ENCODE assay signal across 22 cellular contexts in the genomic region with DNA sequence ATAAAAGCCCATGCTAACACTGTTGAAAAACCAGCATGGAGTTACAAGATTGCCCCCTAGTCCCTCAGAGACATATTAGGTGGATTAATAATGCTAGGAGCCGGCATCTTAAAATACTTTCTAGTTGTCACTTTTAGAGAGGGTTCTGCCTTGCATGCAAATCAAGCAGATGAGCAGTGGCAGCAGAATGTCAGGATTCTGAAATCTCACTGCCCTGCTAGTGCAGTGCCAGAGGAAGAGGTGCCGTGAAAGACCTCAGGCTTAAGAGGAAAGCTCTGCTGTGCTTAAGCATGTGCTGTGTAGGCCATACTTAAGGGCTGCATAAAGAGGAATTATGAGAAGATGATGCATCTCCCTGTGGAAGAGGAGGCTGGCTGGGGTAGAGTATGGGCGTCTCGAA.
DNase-seq lines count a peak whose midpoint lies in the region; ATAC-seq, FAIRE-seq and TF ChIP-seq lines count a peak whose summit lies in the region.
"Had no signal": no experiment of that assay in that cellular context is flagged by ENCODE, and none has a peak within 500 bp of the region (broad histone marks: within the 10 kb centered on the region; RNA-seq: fewer than 3 reads in every experiment).

No MANE protein-coding gene starts in this region.

- no peaks in the 10 kb centered on the region for H3K79me1 ChIP-seq in H1 (ENCODE audit: low read depth, low read length)

- H3K36me3 ChIP-seq in Karpas-422 (ENCODE audit: insufficient read depth, low read length) (no peaks in the 10 kb centered on the region), H1 (ENCODE audit: control insufficient read depth in 2 of 4, insufficient read depth in 4 of 4, low read length in 3 of 4) (no peaks in the 10 kb centered on the region), smooth muscle cell (ENCODE audit: low read depth) (no peaks in the 10 kb centered on the region)
- H3K36me3 ChIP-seq: left lung, stomach, tibial artery had no signal

- no peaks in the 10 kb centered on the region for H3K79me2 ChIP-seq in Karpas-422 (ENCODE audit: low read length)
- no peaks in the 10 kb centered on the region for H3K79me2 ChIP-seq in H1 (ENCODE audit: control insufficient read depth in 1 of 2, insufficient read depth in 2 of 2, low read length in 2 of 2)
- H3K79me2 ChIP-seq in smooth muscle cell (ENCODE audit: low read depth), result no peaks in the 10 kb centered on the region

- H3K9me3 ChIP-seq in Karpas-422 (ENCODE audit: low read length), result no peaks in the 10 kb centered on the region
- no peaks in the 10 kb centered on the region for H3K9me3 ChIP-seq in H1 (ENCODE audit: insufficient read depth in 2 of 2, low read depth in 1 of 2, low read length in 1 of 2)
- no peaks in the 10 kb centered on the region for H3K9me3 ChIP-seq in smooth muscle cell (replicated peaks; ENCODE audit: low read depth)
- H3K9me3 ChIP-seq: left lung, SK-N-SH, stomach, tibial artery had no signal

- ATAC-seq in GM18505 (IDR thresholded peaks at IDR 0.05; ENCODE audit: unreplicated experiment) (no peak), HG03442 (IDR thresholded peaks at IDR 0.05; ENCODE audit: unreplicated experiment) (no peak)
- ATAC-seq: naive thymus-derived CD4-positive, alpha-beta T cell had no signal

- no peak overlapping the region for H3K14ac ChIP-seq in H1 (ENCODE audit: insufficient read length)

- H3K18ac ChIP-seq in H1 (ENCODE audit: extremely low read depth, low read length), result peak overlapping the region; percentile 40; the same call in 1 of the 2 replicates

- H4K5ac ChIP-seq in H1 (ENCODE audit: insufficient read length, low read depth, low read length), result no peak overlapping the region

- no peak for TF ChIP-seq EP300 in H1 (IDR thresholded peaks at IDR 0.05; ENCODE audit: borderline replicate concordance in 1 of 2, low read depth in 2 of 2, low read length in 2 of 2)

- peak overlapping the region; percentile 22; the same call in 1 of the 2 replicates for H2BK5ac ChIP-seq in H1 (ENCODE audit: low read depth, low read length)

- DNase-seq in Karpas-422, result peak; percentile 94
- DNase-seq in H1 (ENCODE audit: low read depth in 1 of 2, low spot score in 2 of 2), result no peak
- DNase-seq in smooth muscle cell (lab: John Stamatoyannopoulos, UW; ENCODE audit: unreplicated experiment), result no peak
- DNase-seq in stimulated activated CD4-positive, alpha-beta T cell treated with anti-CD3 and anti-CD28 coated beads, Interleukin-1b, Interleukin-23, amount 100 ng/mL, for 48 hours, result no peak
- no peak for DNase-seq in Kasumi-1 (lab: John Stamatoyannopoulos, UW)
- DNase-seq: ACHN; activated CD4-positive, alpha-beta T cell treated with anti-CD3 and anti-CD28 coated beads for 4 hours; activated T-cell treated with anti-CD3 and anti-CD28 coated beads, Interleukin-2, amount 50 U/mL, for 24 hours; cerebellar nuclear complex; DND-41; glutamatergic neuron; HCEC 1CT; MV-4-11; naive thymus-derived CD4-positive, alpha-beta T cell; SK-N-SH; T-helper 2 cell; tibial artery had no signal

- H4K8ac ChIP-seq in H1 (ENCODE audit: extremely low read depth, insufficient read depth, low read length), result no peak overlapping the region

- H3K4me2 ChIP-seq in Karpas-422 (ENCODE audit: low read depth, low read length, poor library complexity, severe bottlenecking), result peak overlapping the region; percentile 77
- H3K4me2 ChIP-seq in H1 (ENCODE audit: insufficient read depth in 1 of 2, low read depth in 2 of 2, low read length in 2 of 2), result no peak overlapping the region
- peak overlapping the region; percentile 53 for H3K4me2 ChIP-seq in smooth muscle cell
- H3K4me2 ChIP-seq: SK-N-SH had no signal

- H3K4me1 ChIP-seq in Karpas-422 (ENCODE audit: low read length) (peaks cover 72% of the 10 kb centered on the region), H1 (replicated peaks in 1 of 4; ENCODE audit: control insufficient read depth in 3 of 4, insufficient read depth in 4 of 4, low read length in 3 of 4) (peaks cover 4 to 20% (median 7%) of the 10 kb centered on the region in 4 experiments; a peak in 6 of 7 replicates), smooth muscle cell (ENCODE audit: low read depth) (peaks cover 42% of the 10 kb centered on the region)
- H3K4me1 ChIP-seq: left lung, tibial artery had no signal

- CTCF ChIA-PET in H1 (lab: Charles Lee; ENCODE audit: partially characterized antibody), result interaction anchor here (1.0 to 1.6 kb wide), 3 partner anchors 229 to 355 kb away, joined by 3 to 4 read pairs (median 3); no protein-coding TSS in a partner anchor

- no peak for FAIRE-seq in H1 (lab: Jason Lieb, UNC)
- FAIRE-seq: islet of Langerhans had no signal

- no peak overlapping the region for H3K4ac ChIP-seq in H1 (replicated peaks; ENCODE audit: insufficient read length, low read depth, low read length)

- H2BK15ac ChIP-seq in H1 (ENCODE audit: low read length), result no peak overlapping the region

- H2BK20ac ChIP-seq in H1 (ENCODE audit: low read length), result no peak overlapping the region

- H2BK12ac ChIP-seq in H1 (ENCODE audit: low read depth, low read length), result no peak overlapping the region

- peak overlapping the region; percentile 65 for H3K9ac ChIP-seq in Karpas-422 (ENCODE audit: low read length)
- H3K9ac ChIP-seq in H1 (replicated peaks in 1 of 4; ENCODE audit: extremely low read depth in 1 of 4, low read depth in 3 of 4, low read length in 3 of 4), result no peak overlapping the region
- H3K9ac ChIP-seq in smooth muscle cell (ENCODE audit: low read depth), result no peak overlapping the region
- H3K9ac ChIP-seq: SK-N-SH had no signal

- no peaks in the 10 kb centered on the region; the same call in 1 of the 2 replicates for H3K23me2 ChIP-seq in H1 (ENCODE audit: low read depth, low read length)

- peak overlapping the region; percentile 51 for H2BK120ac ChIP-seq in H1 (replicated peaks; ENCODE audit: low read depth, low read length)

- no peak overlapping the region for H2AK5ac ChIP-seq in H1 (ENCODE audit: low read depth, low read length)

- no peaks in the 10 kb centered on the region for H3K27me3 ChIP-seq in Karpas-422 (ENCODE audit: low read length)
- H3K27me3 ChIP-seq in H1 (replicated peaks in 1 of 4; ENCODE audit: control insufficient read depth in 3 of 4, extremely low read depth in 1 of 4, insufficient read depth in 3 of 4, low read length in 3 of 4), result no peaks in the 10 kb centered on the region
- H3K27me3 ChIP-seq in smooth muscle cell (ENCODE audit: low read depth), result no peaks in the 10 kb centered on the region
- H3K27me3 ChIP-seq: left lung, stomach, tibial artery had no signal

- no peak overlapping the region for H3K23ac ChIP-seq in H1 (ENCODE audit: insufficient read length)

- no peak for TF ChIP-seq RAD21 in H1 (IDR thresholded peaks at IDR 0.05 in 1 of 2, conservative IDR thresholded peaks at IDR 0.05 in 1 of 2; ENCODE audit: low read depth in 2 of 2, low read length in 2 of 2)

- no peak overlapping the region for H4K91ac ChIP-seq in H1 (replicated peaks; ENCODE audit: insufficient read length, low read length)

- H3K9me2 ChIP-seq in Karpas-422 (replicated peaks; ENCODE audit: insufficient read depth, low read length), result no peaks in the 10 kb centered on the region
- H3K9me2 ChIP-seq: SK-N-SH had no signal

- no peak overlapping the region for H3K56ac ChIP-seq in H1 (replicated peaks; ENCODE audit: insufficient read length, low read depth, low read length)

- TF ChIP-seq CTCF in H1 (IDR thresholded peaks at IDR 0.05; ENCODE audit: control extremely low read depth in 1 of 3, insufficient read depth in 1 of 3, low read depth in 1 of 3, low read length in 3 of 3), result no peak
- no peak for TF ChIP-seq CTCF in smooth muscle cell (IDR thresholded peaks at IDR 0.05; ENCODE audit: borderline replicate concordance, insufficient read depth, poor library complexity, severe bottlenecking)

- H3K4me3 ChIP-seq in Karpas-422 (ENCODE audit: low read length), result peak overlapping the region; percentile 60
- H3K4me3 ChIP-seq in H1 (ENCODE audit: extremely low read depth in 1 of 4, insufficient read depth in 2 of 4, low read depth in 3 of 4, low read length in 4 of 4), result no peak overlapping the region
- H3K4me3 ChIP-seq in smooth muscle cell, result no peak overlapping the region
- H3K4me3 ChIP-seq: left lung, stomach, tibial artery had no signal

- H3F3A ChIP-seq in smooth muscle cell (ENCODE audit: low read depth), result peaks cover 13% of the 10 kb centered on the region

- H3K27ac ChIP-seq in Karpas-422 (ENCODE audit: low read length) (peak overlapping the region; percentile 94), H1 (ENCODE audit: low read depth, low read length) (no peak overlapping the region), smooth muscle cell (ENCODE audit: low read depth) (no peak overlapping the region)
- H3K27ac ChIP-seq: left lung, stomach, tibial artery had no signal

- WGBS in H1 (ENCODE audit: extremely low coverage in 1 of 2, insufficient coverage in 1 of 2, insufficient read length in 1 of 2, insufficient replicate concordance in 2 of 2, low coverage in 1 of 2, low lambda C conversion rate in 2 of 2, missing lambda C conversion rate in 1 of 2), 2 experiments, result 90% methylated on average over 4 of the region's 4 CpGs; no CpG with 5 or more reads in 1 of the 2 experiments
- WGBS in smooth muscle cell (ENCODE audit: low lambda C conversion rate), result 49% methylated on average over 4 of the region's 4 CpGs

- POLR2A ChIA-PET in H1 (lab: Charles Lee; ENCODE audit: partially characterized antibody), result no interaction called here

- peak overlapping the region; percentile 8; the same call in 1 of the 2 replicates for H2AFZ ChIP-seq in Karpas-422 (ENCODE audit: low read length)
- no peak overlapping the region for H2AFZ ChIP-seq in H1 (ENCODE audit: low read length)
- peak overlapping the region; percentile 38 for H2AFZ ChIP-seq in smooth muscle cell (ENCODE audit: low read depth)

- TF ChIP-seq POLR2A in GM18505 (IDR thresholded peaks at IDR 0.05; ENCODE audit: borderline replicate concordance, extremely low read depth, insufficient read depth, insufficient read length), result peak; percentile 43
- TF ChIP-seq POLR2A in H1 (IDR thresholded peaks at IDR 0.05; ENCODE audit: control extremely low read depth in 1 of 2, low read depth in 2 of 2, low read length in 2 of 2), result no peak

- H4K20me1 ChIP-seq in Karpas-422 (ENCODE audit: insufficient read depth, low read depth, low read length) (no peaks in the 10 kb centered on the region), H1 (replicated peaks in 1 of 2; ENCODE audit: control insufficient read depth in 1 of 2, insufficient read depth in 2 of 2, low read length in 2 of 2) (no peaks in the 10 kb centered on the region), smooth muscle cell (ENCODE audit: low read depth) (no peaks in the 10 kb centered on the region)

TF ChIP-seq in H1, 55 proteins besides CTCF, POLR2A, EP300 and RAD21:
- no peak for TF ChIP-seq EZH2 (IDR thresholded peaks at IDR 0.05; ENCODE audit: low read depth, low read length, severe bottlenecking)
- TF ChIP-seq HDAC2 (IDR thresholded peaks at IDR 0.05; ENCODE audit: borderline replicate concordance in 1 of 2, low read depth in 2 of 2, low read length in 2 of 2), result no peak
- no peak for TF ChIP-seq RNF2 (IDR thresholded peaks at IDR 0.05; ENCODE audit: borderline replicate concordance, low read depth, low read length, missing control alignments, poor library complexity, severe bottlenecking)

Comparison
In these comparisons a context has a peak if more than half of its experiments do, and no peak if none do; other contexts are left out.
1. H3K4me2 ChIP-seq: peak in Karpas-422 (single experiment) and smooth muscle cell (single experiment); none in H1 (0 of 2).